In genomic region chr19:11012507-11012906, GRCh38 we compare ENCODE assay signal across 1 cellular context.
TF ChIP-seq lines count a peak whose summit lies in the region.

No MANE protein-coding gene starts in this region.

TF ChIP-seq in GM12878, 131 proteins besides CTCF, POLR2A, EP300 and RAD21:
- TF ChIP-seq RFX5 (IDR thresholded peaks at IDR 0.05; ENCODE audit: low read depth, low read length): no peak
- TF ChIP-seq, protein P1, sequence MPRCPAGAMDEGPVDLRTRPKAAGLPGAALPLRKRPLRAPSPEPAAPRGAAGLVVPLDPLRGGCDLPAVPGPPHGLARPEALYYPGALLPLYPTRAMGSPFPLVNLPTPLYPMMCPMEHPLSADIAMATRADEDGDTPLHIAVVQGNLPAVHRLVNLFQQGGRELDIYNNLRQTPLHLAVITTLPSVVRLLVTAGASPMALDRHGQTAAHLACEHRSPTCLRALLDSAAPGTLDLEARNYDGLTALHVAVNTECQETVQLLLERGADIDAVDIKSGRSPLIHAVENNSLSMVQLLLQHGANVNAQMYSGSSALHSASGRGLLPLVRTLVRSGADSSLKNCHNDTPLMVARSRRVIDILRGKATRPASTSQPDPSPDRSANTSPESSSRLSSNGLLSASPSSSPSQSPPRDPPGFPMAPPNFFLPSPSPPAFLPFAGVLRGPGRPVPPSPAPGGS (IDR thresholded peaks at IDR 0.05; ENCODE audit: borderline replicate concordance, insufficient read depth, low read depth, low read length, poor library complexity, severe bottlenecking): peak; percentile 92
